ENCODE assay signal across 19 cellular contexts in genomic region chr12:64893961-64894360, GRCh38.
DNase-seq lines count a peak whose midpoint lies in the region; ATAC-seq, FAIRE-seq and TF ChIP-seq lines count a peak whose summit lies in the region.
"Had no signal": no experiment of that assay in that cellular context is flagged by ENCODE, and none has a peak within 500 bp of the region (broad histone marks: within the 10 kb centered on the region; RNA-seq: fewer than 3 reads in every experiment).

No MANE protein-coding gene starts in this region.

- H3K36me3 ChIP-seq in HEK293 (ENCODE audit: control insufficient read depth in 2 of 2, insufficient read depth in 1 of 2, low read length in 2 of 2) = no peaks in the 10 kb centered on the region
- no peaks in the 10 kb centered on the region for H3K36me3 ChIP-seq in astrocyte (ENCODE audit: insufficient read depth, low read length)

- H2AFZ ChIP-seq in astrocyte (ENCODE audit: low read depth, low read length) = no peak overlapping the region

- DNase-seq in AG08395 (ENCODE audit: low spot score) = peak; percentile 62
- DNase-seq in astrocyte (ENCODE audit: low read depth) = peak; percentile 64
- DNase-seq in foreskin fibroblast = peak; percentile 80 to 89
- no peak for DNase-seq in HTR-8/SVneo (ENCODE audit: insufficient read length, low spot score)
- no peak for DNase-seq in SHP77 (lab: John Stamatoyannopoulos, UW)
- no peak for DNase-seq in D721Med (ENCODE audit: insufficient read length, low spot score)
- DNase-seq: activated CD4-positive, alpha-beta T cell treated with anti-CD3 and anti-CD28 coated beads, Interleukin-2, amount 50 U/mL, for 1 hour; kidney; NCI-H1694 treated with DMSO at 0.1 percent for 48 hours; NCI-H526; Right ventricle myocardium superior; stimulated activated CD4-positive, alpha-beta T cell treated with anti-CD3 and anti-CD28 coated beads, Interleukin-15, amount 100 ng/mL, for 24 hours; T-helper 9 cell; testis had no signal

- no peak overlapping the region for H3K27ac Mint-ChIP-seq in astrocyte (ENCODE audit: unreplicated experiment)

- no peaks in the 10 kb centered on the region for H3K36me3 Mint-ChIP-seq in astrocyte (ENCODE audit: low read depth, unreplicated experiment)

- peak overlapping the region; percentile 3 for H3K9ac ChIP-seq in astrocyte (ENCODE audit: low read length)
- H3K9ac ChIP-seq: KMS-11 had no signal

- H3K27me3 ChIP-seq in astrocyte (ENCODE audit: insufficient read depth, low read length) = peaks cover 6% of the 10 kb centered on the region
- H3K27me3 ChIP-seq: testis had no signal

- POLR2A ChIA-PET in HEK293 (lab: Yijun Ruan, JAX) = no interaction called here

- no peaks in the 10 kb centered on the region for H3K9me3 Mint-ChIP-seq in astrocyte (ENCODE audit: unreplicated experiment)

- H3K4me1 Mint-ChIP-seq in astrocyte (ENCODE audit: low read depth, unreplicated experiment) = peaks cover 9% of the 10 kb centered on the region

- H3K79me2 ChIP-seq in astrocyte (ENCODE audit: insufficient read depth, low read length) = no peaks in the 10 kb centered on the region

- H3K4me3 ChIP-seq in HEK293 (ENCODE audit: low read depth, low read length) = no peak overlapping the region
- H3K4me3 ChIP-seq in astrocyte (ENCODE audit: insufficient read depth, low read depth, low read length) = no peak overlapping the region
- no peak overlapping the region for H3K4me3 ChIP-seq in foreskin fibroblast (ENCODE audit: low read depth in 1 of 2, low read length in 2 of 2)
- H3K4me3 ChIP-seq: testis had no signal

- H3K9me3 ChIP-seq in HEK293 (ENCODE audit: control insufficient read depth, insufficient read depth, low read depth, low read length) = no peaks in the 10 kb centered on the region
- no peaks in the 10 kb centered on the region for H3K9me3 ChIP-seq in astrocyte (ENCODE audit: insufficient read depth, low read depth, low read length)
- H3K9me3 ChIP-seq: testis had no signal

- H4K20me1 ChIP-seq in astrocyte (ENCODE audit: insufficient read depth, low read length) = no peaks in the 10 kb centered on the region

- peaks cover 7% of the 10 kb centered on the region for H3K27me3 Mint-ChIP-seq in astrocyte (ENCODE audit: low read depth, unreplicated experiment)

- no peak for ATAC-seq in GM18861 (IDR thresholded peaks at IDR 0.05; ENCODE audit: unreplicated experiment)

- TF ChIP-seq CTCF in HEK293 (tag by site-specific recombination; IDR thresholded peaks at IDR 0.05) (no peak), astrocyte (IDR thresholded peaks at IDR 0.05; ENCODE audit: insufficient read depth, low read depth, low read length) (no peak), foreskin fibroblast (IDR thresholded peaks at IDR 0.05; ENCODE audit: low read depth, low read length) (no peak), D721Med (IDR thresholded peaks at IDR 0.05; ENCODE audit: insufficient read depth, missing control alignments) (no peak)

- no peak overlapping the region for H3K27ac ChIP-seq in HEK293 (ENCODE audit: extremely low read depth, low read depth, low read length)
- H3K27ac ChIP-seq in astrocyte (ENCODE audit: low read depth, low read length) = no peak overlapping the region
- H3K27ac ChIP-seq: C4-2B, KMS-11, testis had no signal

- CTCF ChIA-PET in HEK293 (lab: Yijun Ruan, JAX) = interaction anchor here (0.6 to 4.8 kb wide), 10 partner anchors 30 to 1245 kb away, joined by 3 to 22 read pairs (median 4); partner anchors contain the start of gene WIF1

- H3K4me1 ChIP-seq in HEK293 (ENCODE audit: control insufficient read depth, insufficient read depth, low read length) = no peaks in the 10 kb centered on the region
- H3K4me1 ChIP-seq in astrocyte (ENCODE audit: insufficient read depth, low read length) = peaks cover 18% of the 10 kb centered on the region
- H3K4me1 ChIP-seq: testis had no signal

- no peak for FAIRE-seq in astrocyte (lab: Jason Lieb, UNC)
- FAIRE-seq in HTR-8/SVneo (lab: Jason Lieb, UNC) = no peak
- FAIRE-seq in D721Med (lab: Jason Lieb, UNC) = no peak
- FAIRE-seq: GM18507, kidney had no signal

- H3K4me3 Mint-ChIP-seq in astrocyte (ENCODE audit: unreplicated experiment) = no peak overlapping the region

- H3K4me2 ChIP-seq in astrocyte (ENCODE audit: low read length) = peak overlapping the region; percentile 62
- H3K4me2 ChIP-seq: KMS-11 had no signal

TF ChIP-seq in HEK293, 187 proteins besides CTCF, POLR2A, EP300 and RAD21:
- TF ChIP-seq ZNF184 (tag by site-specific recombination; IDR thresholded peaks at IDR 0.05) (0 out of 2 replicates have a peak, but pooled peaks have one; percentile 51), ZNF629 (tag by site-specific recombination; IDR thresholded peaks at IDR 0.05) (peak; percentile 49), PRDM10 (tag by site-specific recombination; IDR thresholded peaks at IDR 0.05) (peak; percentile 82), ZNF311 (tag by site-specific recombination; IDR thresholded peaks at IDR 0.05; ENCODE audit: borderline replicate concordance) (no peak), ZEB2 (tag by site-specific recombination; IDR thresholded peaks at IDR 0.05) (peak; percentile 75)

Comparison
In these comparisons a context has a peak if more than half of its experiments do, and no peak if none do; other contexts are left out.
1. DNase-seq: peak in AG08395 (single experiment), astrocyte (single experiment) and foreskin fibroblast (2 of 2); none in HTR-8/SVneo (single experiment), SHP77 (0 of 2) and D721Med (single experiment).